In the genomic region with DNA sequence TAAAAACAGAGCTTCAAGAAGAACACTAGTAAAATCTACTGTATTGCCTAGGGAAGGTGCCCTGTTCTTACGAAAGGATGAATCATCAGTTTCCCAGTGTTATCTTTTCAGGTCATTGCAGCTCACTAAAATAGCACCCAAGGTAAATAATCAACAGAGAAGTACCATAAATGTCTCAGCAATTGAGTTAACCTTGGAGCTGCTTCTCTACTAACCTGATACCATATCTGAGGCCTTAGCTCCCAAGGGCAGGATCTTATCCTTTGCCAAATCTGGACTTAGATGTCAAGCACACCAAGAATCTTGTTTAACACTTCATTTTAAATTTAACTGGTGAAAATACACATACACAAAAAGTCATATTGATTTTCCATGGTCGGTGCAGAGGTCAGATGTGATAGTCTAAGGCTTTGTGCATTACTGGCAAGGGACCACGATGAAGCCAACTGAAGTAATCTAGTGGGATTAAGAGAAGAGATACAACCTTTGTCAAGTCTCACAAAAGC, we compare ENCODE assay signal across 13 cellular contexts.
DNase-seq lines count a peak whose midpoint lies in the region; ATAC-seq, FAIRE-seq and TF ChIP-seq lines count a peak whose summit lies in the region.
"Had no signal": no experiment of that assay in that cellular context is flagged by ENCODE, and none has a peak within 500 bp of the region (broad histone marks: within the 10 kb centered on the region; RNA-seq: fewer than 3 reads in every experiment).

No MANE protein-coding gene starts in this region.

- WGBS in A549 (ENCODE audit: missing lambda C conversion rate) = 20% methylated on average over 3 of the region's 3 CpGs

- peak in 1 of 2 experiments; percentile 48; a peak in 2 of 5 replicates for TF ChIP-seq EP300 in A549 (IDR thresholded peaks at IDR 0.05)

- TF ChIP-seq CTCF in A549 (IDR thresholded peaks at IDR 0.05) (no peak), epithelial cell of esophagus (IDR thresholded peaks at IDR 0.05; ENCODE audit: insufficient read depth, low read depth, low read length, missing control alignments) (no peak)

- H3K4me3 ChIP-seq in A549 (no peak overlapping the region), epithelial cell of esophagus (ENCODE audit: low read length) (no peak overlapping the region)

- H3K27ac ChIP-seq in A549 = peak overlapping the region; percentile 71 to 92
- H3K27ac ChIP-seq: parathyroid adenoma had no signal

- no peaks in the 10 kb centered on the region for H3K4me1 Mint-ChIP-seq in stimulated activated naive CD8-positive, alpha-beta T cell treated with anti-CD3 and anti-CD28 coated beads, Interleukin-15, amount 100 ng/mL, for 72 hours

- no peak for TF ChIP-seq POLR2A in A549 (IDR thresholded peaks at IDR 0.05; ENCODE audit: low read length)

- POLR2A ChIA-PET in A549 (lab: Yijun Ruan, JAX) = interaction anchor here (0.8 kb wide), 1 partner anchor 80 kb away, joined by 3 read pairs; no protein-coding TSS in a partner anchor

- H3K27ac Mint-ChIP-seq in stimulated activated naive CD8-positive, alpha-beta T cell treated with anti-CD3 and anti-CD28 coated beads, Interleukin-15, amount 100 ng/mL, for 72 hours = no peak overlapping the region

- no peak overlapping the region for H3K4me3 Mint-ChIP-seq in stimulated activated naive CD8-positive, alpha-beta T cell treated with anti-CD3 and anti-CD28 coated beads, Interleukin-15, amount 100 ng/mL, for 72 hours

- CTCF ChIA-PET in A549 (lab: Yijun Ruan, JAX) = interaction anchor here (1.2 to 1.4 kb wide), 2 partner anchors 82 to 231 kb away, joined by 4 to 5 read pairs; no protein-coding TSS in a partner anchor

- H3K27me3 Mint-ChIP-seq in stimulated activated naive CD8-positive, alpha-beta T cell treated with anti-CD3 and anti-CD28 coated beads, Interleukin-15, amount 100 ng/mL, for 72 hours = peaks cover 34% of the 10 kb centered on the region

- peak; percentile 71 to 88 for ATAC-seq in A549
- peak; percentile 42 for ATAC-seq in GM19467 (IDR thresholded peaks at IDR 0.05; ENCODE audit: unreplicated experiment)
- peak; percentile 29 for ATAC-seq in HG03558 (IDR thresholded peaks at IDR 0.05; ENCODE audit: extremely low read depth, unreplicated experiment)
- no peak for ATAC-seq in stimulated activated naive CD8-positive, alpha-beta T cell treated with anti-CD3 and anti-CD28 coated beads, Interleukin-15, amount 100 ng/mL, for 72 hours

- peak overlapping the region; percentile 63 for H3K4me2 ChIP-seq in A549

- H3K4me1 ChIP-seq in A549 = peaks cover 46% of the 10 kb centered on the region
- H3K4me1 ChIP-seq: parathyroid adenoma had no signal

- 0 out of 3 replicates have a peak, but pooled peaks cover under 1% of the 10 kb centered on the region for H3K9me3 ChIP-seq in A549

- TF ChIP-seq RAD21 in A549 (conservative IDR thresholded peaks at IDR 0.05 in 1 of 2, IDR thresholded peaks at IDR 0.05 in 1 of 2) = no peak; a peak in 1 of 5 replicates

- no peaks in the 10 kb centered on the region for H3K9me3 Mint-ChIP-seq in stimulated activated naive CD8-positive, alpha-beta T cell treated with anti-CD3 and anti-CD28 coated beads, Interleukin-15, amount 100 ng/mL, for 72 hours

- FAIRE-seq in A549 (lab: Jason Lieb, UNC) = peak; percentile 65

- peak; percentile 46 to 78 for DNase-seq in A549 (ENCODE audit: low read depth in 1 of 2, low spot score in 1 of 2)
- DNase-seq in epithelial cell of esophagus (ENCODE audit: low read depth) = peak; percentile 80
- no peak for DNase-seq in NCI-H446 (lab: John Stamatoyannopoulos, UW)
- DNase-seq in putamen (ENCODE audit: low spot score) = no peak
- no peak for DNase-seq in 8988T
- DNase-seq in stimulated activated naive CD8-positive, alpha-beta T cell treated with anti-CD3 and anti-CD28 coated beads, Interleukin-15, amount 100 ng/mL, for 72 hours = no peak
- DNase-seq: activated naive CD4-positive, alpha-beta T cell; effector CD8-positive, alpha-beta T cell; islet precursor cell; NCI-H1105 treated with DMSO at 0.1 percent for 48 hours had no signal

TF ChIP-seq in A549, 52 proteins besides CTCF, POLR2A, EP300 and RAD21:
- no peak for TF ChIP-seq NR3C1 (IDR thresholded peaks at IDR 0.05)
- 0 out of 2 replicates have a peak, but pooled peaks have one; percentile 32 for TF ChIP-seq FOXS1 (CRISPR knock-in tag; IDR thresholded peaks at IDR 0.05)
- TF ChIP-seq, protein P1, sequence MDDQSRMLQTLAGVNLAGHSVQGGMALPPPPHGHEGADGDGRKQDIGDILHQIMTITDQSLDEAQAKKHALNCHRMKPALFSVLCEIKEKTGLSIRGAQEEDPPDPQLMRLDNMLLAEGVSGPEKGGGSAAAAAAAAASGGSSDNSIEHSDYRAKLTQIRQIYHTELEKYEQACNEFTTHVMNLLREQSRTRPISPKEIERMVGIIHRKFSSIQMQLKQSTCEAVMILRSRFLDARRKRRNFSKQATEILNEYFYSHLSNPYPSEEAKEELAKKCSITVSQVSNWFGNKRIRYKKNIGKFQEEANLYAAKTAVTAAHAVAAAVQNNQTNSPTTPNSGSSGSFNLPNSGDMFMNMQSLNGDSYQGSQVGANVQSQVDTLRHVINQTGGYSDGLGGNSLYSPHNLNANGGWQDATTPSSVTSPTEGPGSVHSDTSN (IDR thresholded peaks at IDR 0.05) = no peak
- TF ChIP-seq CEBPB (IDR thresholded peaks at IDR 0.05) = peak; percentile 43 to 82; a peak in 3 of 4 replicates
- TF ChIP-seq ZNF302 (CRISPR knock-in tag; IDR thresholded peaks at IDR 0.05) = no peak
- TF ChIP-seq JUNB (IDR thresholded peaks at IDR 0.05) = peak; percentile 59
- no peak for TF ChIP-seq MAZ (IDR thresholded peaks at IDR 0.05; ENCODE audit: borderline replicate concordance, low read depth, low read length)
- TF ChIP-seq FOSL2 (IDR thresholded peaks at IDR 0.05) = peak; percentile 73
- TF ChIP-seq FOSL2 (CRISPR knock-in tag; IDR thresholded peaks at IDR 0.05) = peak; percentile 90
- TF ChIP-seq MAFK (IDR thresholded peaks at IDR 0.05; ENCODE audit: partially characterized antibody) = peak; percentile 87
- TF ChIP-seq ZC3H11A (IDR thresholded peaks at IDR 0.05) = no peak
- TF ChIP-seq GATA3 (IDR thresholded peaks at IDR 0.05; ENCODE audit: borderline replicate concordance) = peak; percentile 71; the same call in 1 of the 2 replicates
- peak; percentile 52 to 69; a peak in 3 of 5 replicates for TF ChIP-seq JUN (IDR thresholded peaks at IDR 0.05)
- TF ChIP-seq, protein P2, sequence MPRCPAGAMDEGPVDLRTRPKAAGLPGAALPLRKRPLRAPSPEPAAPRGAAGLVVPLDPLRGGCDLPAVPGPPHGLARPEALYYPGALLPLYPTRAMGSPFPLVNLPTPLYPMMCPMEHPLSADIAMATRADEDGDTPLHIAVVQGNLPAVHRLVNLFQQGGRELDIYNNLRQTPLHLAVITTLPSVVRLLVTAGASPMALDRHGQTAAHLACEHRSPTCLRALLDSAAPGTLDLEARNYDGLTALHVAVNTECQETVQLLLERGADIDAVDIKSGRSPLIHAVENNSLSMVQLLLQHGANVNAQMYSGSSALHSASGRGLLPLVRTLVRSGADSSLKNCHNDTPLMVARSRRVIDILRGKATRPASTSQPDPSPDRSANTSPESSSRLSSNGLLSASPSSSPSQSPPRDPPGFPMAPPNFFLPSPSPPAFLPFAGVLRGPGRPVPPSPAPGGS (IDR thresholded peaks at IDR 0.05) = no peak

Comparison
In these comparisons a context has a peak if more than half of its experiments do, and no peak if none do; other contexts are left out.
1. DNase-seq: peak in A549 (2 of 2) and epithelial cell of esophagus (single experiment); none in NCI-H446 (0 of 2), putamen (single experiment), 8988T (single experiment) and stimulated activated naive CD8-positive, alpha-beta T cell treated with anti-CD3 and anti-CD28 coated beads, Interleukin-15, amount 100 ng/mL, for 72 hours (0 of 2).